In the genomic region with DNA sequence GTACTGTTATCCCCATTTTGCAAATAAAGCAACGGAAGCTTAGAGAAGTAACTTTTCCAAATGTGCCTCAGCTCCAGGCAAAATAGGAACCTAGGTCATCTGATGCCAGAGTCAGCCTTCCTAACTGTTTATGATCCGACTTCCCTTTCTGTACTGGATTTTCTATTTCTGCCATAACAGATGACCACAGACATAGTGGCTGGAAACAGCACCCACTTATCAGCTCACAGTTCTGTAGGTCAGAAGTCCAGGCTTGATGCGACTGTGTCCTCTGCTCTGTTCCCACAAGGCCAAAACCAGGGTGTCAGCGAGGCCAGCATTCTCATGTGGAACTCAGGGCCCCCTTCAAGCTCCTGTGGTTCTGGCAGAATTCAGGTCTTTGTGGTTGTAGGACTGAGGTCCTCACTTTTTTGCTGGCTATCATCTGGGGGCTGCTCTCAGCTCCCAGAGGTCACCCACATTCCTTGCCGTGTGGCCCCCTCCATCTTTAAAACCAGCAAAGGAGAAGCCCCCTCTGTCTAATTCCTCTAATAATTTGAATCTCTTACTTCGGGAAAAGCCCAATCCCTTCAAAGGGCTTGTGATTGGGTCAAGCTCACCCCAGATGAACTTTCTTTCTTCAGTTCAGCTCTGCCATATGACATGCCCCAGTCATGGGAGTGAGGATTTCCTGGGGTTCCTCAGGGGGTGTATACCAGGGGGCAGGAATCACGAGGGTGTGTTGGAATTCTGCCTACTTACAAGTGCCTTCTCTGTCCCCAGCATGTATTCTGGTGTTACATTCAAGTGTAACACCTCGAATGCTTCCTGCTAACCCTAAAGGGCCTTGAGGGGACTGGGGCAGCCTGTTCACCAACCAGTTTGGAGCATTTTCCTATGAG, we compare ENCODE assay signal across 8 cellular contexts. TPM values are rescaled to one million over a fixed set of nuclear protein-coding genes. Genes with fewer than 3 reads are reported as not detected.
DNase-seq lines count a peak whose midpoint lies in the region; ATAC-seq and TF ChIP-seq lines count a peak whose summit lies in the region.

No MANE protein-coding gene starts in this region.

- peaks cover 0 to 3% of the 10 kb centered on the region in 2 experiments; a peak in 4 of 5 replicates for H3K9me3 Mint-ChIP-seq in H9
- H3K9me3 Mint-ChIP-seq in progenitor cell of endocrine pancreas (ENCODE audit: low read depth), result no peaks in the 10 kb centered on the region

- H3K4me1 Mint-ChIP-seq in H9, result peaks cover 30 to 37% of the 10 kb centered on the region in 2 experiments
- H3K4me1 Mint-ChIP-seq in progenitor cell of endocrine pancreas (ENCODE audit: low read depth), result peaks cover 11% of the 10 kb centered on the region

- H3K79me2 ChIP-seq in H9 (ENCODE audit: insufficient read depth, low read length) (no peaks in the 10 kb centered on the region), SK-N-SH (ENCODE audit: insufficient read depth) (no peaks in the 10 kb centered on the region)

- H3K4me1 ChIP-seq in H9 (ENCODE audit: insufficient read depth, low read length) (peaks cover 2% of the 10 kb centered on the region; the same call in 1 of the 2 replicates), SK-N-SH (ENCODE audit: control insufficient read depth in 1 of 2, insufficient read depth in 2 of 2, low read depth in 1 of 2, low read length in 1 of 2) (peaks cover 16 to 26% of the 10 kb centered on the region in 2 experiments; a peak in 3 of 4 replicates)

- H3K4me3 ChIP-seq in SK-N-SH (ENCODE audit: low read depth in 2 of 2, low read length in 1 of 2), result peak overlapping the region in 1 of 2 experiments; percentile 12; a peak in 2 of 4 replicates

- H3K27me3 Mint-ChIP-seq in H9 (ENCODE audit: low read depth) (peaks cover 92% of the 10 kb centered on the region), progenitor cell of endocrine pancreas (peaks cover 70% of the 10 kb centered on the region)

- H3K9ac ChIP-seq in H9 (ENCODE audit: extremely low read depth, insufficient read length, low read length), result no peak overlapping the region
- H3K9ac ChIP-seq in SK-N-SH, result no peak overlapping the region

- peak; percentile 7 for ATAC-seq in Right ventricle myocardium superior (ENCODE audit: poor library complexity)
- no peak for ATAC-seq in HG02973 (IDR thresholded peaks at IDR 0.05; ENCODE audit: unreplicated experiment)

- 0 out of 7 replicates have a peak, but pooled peaks cover 0 to under 1% (median 0%) of the 10 kb centered on the region in 3 experiments for H3K36me3 Mint-ChIP-seq in H9 (ENCODE audit: insufficient read depth in 1 of 3, low read depth in 3 of 3)
- no peaks in the 10 kb centered on the region for H3K36me3 Mint-ChIP-seq in progenitor cell of endocrine pancreas (ENCODE audit: insufficient read depth)

- H3T11ph ChIP-seq in H9 (ENCODE audit: low read length), result no peak overlapping the region

- H3K36me3 ChIP-seq in SK-N-SH (replicated peaks in 1 of 2; ENCODE audit: control insufficient read depth in 1 of 2, insufficient read depth in 2 of 2, low read length in 1 of 2), result no peaks in the 10 kb centered on the region

- no peak for TF ChIP-seq RAD21 in SK-N-SH (IDR thresholded peaks at IDR 0.05; ENCODE audit: low read length)

- no peak overlapping the region for H2BK120ac ChIP-seq in H9 (ENCODE audit: low read depth, low read length, poor library complexity, severe bottlenecking)

- CTCF ChIA-PET in SK-N-SH (lab: Yijun Ruan, JAX), result interaction anchor here (0.8 to 13.6 kb wide), 8 partner anchors 13 to 901 kb away, joined by 3 to 201 read pairs (median 4); partner anchors contain the start of genes KCNJ5 and TP53AIP1

- H3K27me3 ChIP-seq in H9 (ENCODE audit: insufficient read depth, low read length) (peaks cover 46% of the 10 kb centered on the region), SK-N-SH (ENCODE audit: insufficient read depth) (no peaks in the 10 kb centered on the region)

- H3K23me2 ChIP-seq in H9 (ENCODE audit: insufficient read length, low read depth, low read length, poor library complexity, severe bottlenecking), result peaks cover 12% of the 10 kb centered on the region

- H3K23ac ChIP-seq in H9 (ENCODE audit: insufficient read length, low read depth, low read length), result no peak overlapping the region

- H3K4me3 Mint-ChIP-seq in H9 (peak overlapping the region; percentile 71 to 83), progenitor cell of endocrine pancreas (ENCODE audit: low read depth) (peak overlapping the region; percentile 62)

- H4K20me1 ChIP-seq in H9 (ENCODE audit: control insufficient read depth, insufficient read depth, insufficient read length) (peaks cover 2% of the 10 kb centered on the region), SK-N-SH (ENCODE audit: insufficient read depth) (no peaks in the 10 kb centered on the region)

- H2BK5ac ChIP-seq in H9 (ENCODE audit: insufficient read length, low read length), result no peak overlapping the region

- no peak overlapping the region for H3K18ac ChIP-seq in H9 (ENCODE audit: insufficient read length, low read depth, low read length)

- no peak overlapping the region for H2BK20ac ChIP-seq in H9 (ENCODE audit: low read depth, low read length, poor library complexity, severe bottlenecking)

- H2AFZ ChIP-seq in H9 (ENCODE audit: low read length) (no peak overlapping the region), SK-N-SH (ENCODE audit: low read depth) (no peak overlapping the region)

- no peak overlapping the region for H4K8ac ChIP-seq in H9 (replicated peaks; ENCODE audit: insufficient read length, low read depth, low read length)

- TF ChIP-seq EP300 in SK-N-SH (IDR thresholded peaks at IDR 0.05; ENCODE audit: borderline replicate concordance in 1 of 2, low read depth in 1 of 2, low read length in 1 of 2), result no peak

- TF ChIP-seq CTCF in H9 (conservative IDR thresholded peaks at IDR 0.05), result no peak
- TF ChIP-seq CTCF in VCaP (conservative IDR thresholded peaks at IDR 0.05), result peak; percentile 67
- TF ChIP-seq CTCF in progenitor cell of endocrine pancreas (IDR thresholded peaks at IDR 0.05; ENCODE audit: unreplicated experiment), result no peak
- no peak for TF ChIP-seq CTCF in SK-N-SH (IDR thresholded peaks at IDR 0.05)
- TF ChIP-seq CTCF in GM13976 (IDR thresholded peaks at IDR 0.05; ENCODE audit: borderline replicate concordance, control extremely low read depth, extremely low read depth, insufficient read depth, missing control alignments), result no peak

- H2BK15ac ChIP-seq in H9 (ENCODE audit: low read depth, low read length), result no peak overlapping the region

- H3K4me2 ChIP-seq in H9 (ENCODE audit: insufficient read depth, insufficient read length, low read length) (peak overlapping the region; percentile 70), SK-N-SH (no peak overlapping the region)

- no peak overlapping the region for H3K56ac ChIP-seq in H9 (ENCODE audit: insufficient read length, low read depth, low read length)

- no peak overlapping the region for H3K4ac ChIP-seq in H9 (ENCODE audit: low read depth, low read length)

- H3K27ac ChIP-seq in H9 (ENCODE audit: insufficient read length, low read depth, low read length), result no peak overlapping the region
- H3K27ac ChIP-seq in VCaP, result peak overlapping the region; percentile 79
- H3K27ac ChIP-seq in SK-N-SH (ENCODE audit: low read depth in 2 of 2, low read length in 1 of 2), result no peak overlapping the region

- peaks cover 5% of the 10 kb centered on the region for H3F3A ChIP-seq in SK-N-SH (replicated peaks; ENCODE audit: insufficient read depth)

- H3K14ac ChIP-seq in H9 (ENCODE audit: insufficient read depth, low read length), result no peak overlapping the region

- H3K9me3 ChIP-seq in H9 (ENCODE audit: control insufficient read depth, low read depth, low read length) (no peaks in the 10 kb centered on the region), SK-N-SH (no peaks in the 10 kb centered on the region)

- H3K9me2 ChIP-seq in SK-N-SH, result no peaks in the 10 kb centered on the region

- WGBS in H9 (ENCODE audit: extremely low coverage, insufficient read length, low lambda C conversion rate), result no CpG with 5 or more reads among the region's 8 CpGs
- 94% methylated on average over 7 of the region's 8 CpGs for WGBS in SK-N-SH (ENCODE audit: low lambda C conversion rate)

- no peak overlapping the region for H4K91ac ChIP-seq in H9 (ENCODE audit: insufficient read length, low read depth, low read length)

- intact Hi-C loops in Right ventricle myocardium superior (cut with DNase I), result no loop called here

- H3K27ac Mint-ChIP-seq in H9, result no peak overlapping the region
- H3K27ac Mint-ChIP-seq in progenitor cell of endocrine pancreas, result no peak overlapping the region

- DNase-seq in H9, result no peak
- no peak for DNase-seq in Right ventricle myocardium superior
- no peak for DNase-seq in progenitor cell of endocrine pancreas (ENCODE audit: low spot score, unreplicated experiment)
- no peak for DNase-seq in NK-92 treated with Interleukin-12 subunit alpha and Interleukin-12 subunit beta, amount 100 ng/mL, for 24 hours (lab: John Stamatoyannopoulos, UW)
- no peak for DNase-seq in SK-N-SH
- DNase-seq in GM13976 (ENCODE audit: low spot score), result no peak

- no peak overlapping the region for H2AK5ac ChIP-seq in H9 (ENCODE audit: insufficient read length, low read length)

- no peak overlapping the region for H4K5ac ChIP-seq in H9 (ENCODE audit: insufficient read length, low read depth, low read length)

- in situ Hi-C loops in GM13976 (cut with MboI; ENCODE audit: low sequenced_read_pairs, unreplicated experiment), result no loop called here

- no peak overlapping the region for H2BK12ac ChIP-seq in H9 (ENCODE audit: insufficient read length, low read depth, low read length)

- no peaks in the 10 kb centered on the region for H3K79me1 ChIP-seq in H9 (ENCODE audit: insufficient read depth, low read depth, low read length, poor library complexity, severe bottlenecking)

- POLR2A ChIA-PET in SK-N-SH (lab: Yijun Ruan, JAX), result interaction anchor here (0.6 kb wide), 1 partner anchor 44 kb away, joined by 4 read pairs; no protein-coding TSS in a partner anchor

RNA-seq across cellular contexts. Expression of gene KCNJ5, which starts 15.3 kb away (rescaled TPM):
- total RNA-seq in H9 (2021), result 0.04 and 0.11 TPM in 2 replicates
- 4.4 TPM for total RNA-seq in Right ventricle myocardium superior
- 0.78 and 1.1 TPM in 2 replicates for total RNA-seq in progenitor cell of endocrine pancreas
- polyA plus RNA-seq in SK-N-SH (2012; rRNA removed), result 0.03 TPM in 1 of 2 replicates, not detected in the other
- polyA plus RNA-seq in SK-N-SH (2012; cell fraction: cytosol; rRNA removed), result not detected in 2 replicates
- polyA plus RNA-seq in SK-N-SH (2012; cell fraction: nucleus; rRNA removed), result 0.01 TPM in 1 of 2 replicates, not detected in the other

RNA-seq across cellular contexts. Expression of gene TP53AIP1, which starts 36.2 kb away (rescaled TPM):
- total RNA-seq in H9 (2021), result not detected in 2 replicates
- not detected for total RNA-seq in Right ventricle myocardium superior
- total RNA-seq in progenitor cell of endocrine pancreas, result 0.12 and 0.31 TPM in 2 replicates
- polyA plus RNA-seq in SK-N-SH (2012; rRNA removed), result 0.05 TPM in 2 replicates
- 0.01 TPM in 1 of 2 replicates, not detected in the other for polyA plus RNA-seq in SK-N-SH (2012; cell fraction: cytosol; rRNA removed)
- 0.15 and 0.30 TPM in 2 replicates for polyA plus RNA-seq in SK-N-SH (2012; cell fraction: nucleus; rRNA removed)

RNA-seq across cellular contexts. Expression of gene KCNJ1, which starts 39.3 kb away (rescaled TPM):
- total RNA-seq in H9 (2021) (not detected in 2 replicates), Right ventricle myocardium superior (not detected), progenitor cell of endocrine pancreas (not detected in 2 replicates)
- polyA plus RNA-seq in SK-N-SH (2012; rRNA removed), result 0.03 TPM in 1 of 2 replicates, not detected in the other
- polyA plus RNA-seq in SK-N-SH (2012; cell fraction: cytosol; rRNA removed), result under 0.01 and 0.01 TPM in 2 replicates
- polyA plus RNA-seq in SK-N-SH (2012; cell fraction: nucleus; rRNA removed), result 0.21 TPM in 1 of 2 replicates, not detected in the other
